8 cellular contexts compared by ENCODE assay signal in the genomic region with DNA sequence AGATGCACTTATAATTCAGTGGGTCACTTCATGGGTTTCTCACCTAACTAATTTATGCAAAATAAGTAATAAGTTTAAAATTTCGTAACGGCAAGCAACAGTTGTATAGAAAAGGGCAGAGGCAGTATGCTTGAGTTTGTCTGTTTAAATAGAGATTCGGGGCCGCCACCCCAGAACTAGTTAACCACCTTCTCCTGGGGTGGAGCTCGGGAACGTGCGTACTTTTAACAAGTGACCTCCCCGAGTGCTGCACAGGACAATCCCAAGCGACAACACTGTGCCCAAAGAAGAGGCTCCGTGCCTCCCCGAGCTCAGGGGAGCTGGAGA. TPM values are rescaled to one million over a fixed set of nuclear protein-coding genes. Genes with fewer than 3 reads are reported as not detected.
DNase-seq lines count a peak whose midpoint lies in the region; TF ChIP-seq lines count a peak whose summit lies in the region.

No MANE protein-coding gene starts in this region.

- TF ChIP-seq EP300 in sigmoid colon (IDR thresholded peaks at IDR 0.05) = no peak

- TF ChIP-seq POLR2A in sigmoid colon (IDR thresholded peaks at IDR 0.05) = no peak

- peak overlapping the region; percentile 82 for H3K4me3 ChIP-seq in SJCRH30
- H3K4me3 ChIP-seq in fibroblast of mammary gland (ENCODE audit: control insufficient read depth, low read depth, low read length) = peak overlapping the region; percentile 56
- H3K4me3 ChIP-seq in sigmoid colon = peak overlapping the region; percentile 73 to 91 (median 84)

- no peaks in the 10 kb centered on the region for H3K27me3 ChIP-seq in SJCRH30
- H3K27me3 ChIP-seq in sigmoid colon = no peaks in the 10 kb centered on the region

- peak; percentile 11 for DNase-seq in GM20000 (ENCODE audit: low spot score)
- DNase-seq in SJCRH30 = no peak
- DNase-seq in fibroblast of mammary gland (ENCODE audit: low read depth) = no peak
- no peak for DNase-seq in sigmoid colon
- no peak for DNase-seq in cerebellar nuclear complex (lab: John Stamatoyannopoulos, UW)
- DNase-seq in pons (ENCODE audit: low spot score) = no peak
- DNase-seq in NCI-H226 = no peak
- no peak for DNase-seq in ecto neural progenitor cell (ENCODE audit: low spot score)

- WGBS in sigmoid colon, 2 donors = 0% methylated on average over 11 of the region's 11 CpGs

- intact Hi-C loops in sigmoid colon (cut with DNase I) = loop anchor here (2.0 kb wide), 1 partner anchor 120 kb away; the partner anchor contains the start of gene TIPARP

- H3K4me1 ChIP-seq in SJCRH30 (peaks cover 9% of the 10 kb centered on the region), sigmoid colon (peaks cover 0 to 46% (median 41%) of the 10 kb centered on the region in 4 donors)

- H3K9me3 ChIP-seq in SJCRH30 (replicated peaks) (no peaks in the 10 kb centered on the region), sigmoid colon (no peaks in the 10 kb centered on the region)

- no peak for TF ChIP-seq CTCF in GM20000 (IDR thresholded peaks at IDR 0.05; ENCODE audit: extremely low read depth, missing control alignments)
- TF ChIP-seq CTCF in fibroblast of mammary gland (conservative IDR thresholded peaks at IDR 0.05; ENCODE audit: control insufficient read depth, insufficient read depth, low read depth, low read length) = no peak
- TF ChIP-seq CTCF in sigmoid colon (IDR thresholded peaks at IDR 0.05) = no peak

- H3K36me3 ChIP-seq in SJCRH30 (peaks cover 18% of the 10 kb centered on the region), sigmoid colon (peaks cover 0 to 21% (median 0%) of the 10 kb centered on the region in 4 donors)

- H3K27ac ChIP-seq in SJCRH30 (peak overlapping the region; percentile 64), sigmoid colon (peak overlapping the region; percentile 83 to 90 (median 88))

RNA-seq across cellular contexts. Expression of gene SSR3, which starts 0.4 kb away (rescaled TPM):
- total RNA-seq in SJCRH30 (2014; rRNA removed; shearing (Covaris generic)) = 149 and 158 TPM in 2 replicates
- total RNA-seq in sigmoid colon = 100 to 1,000 TPM in 1 of 4 donors, 10 to 100 TPM in 3; 78.1 to 113 (median 90.4) TPM
- 100 to 1,000 TPM in 1 of 3 donors, 10 to 100 TPM in 2; 59.2 to 102 (median 61.9) TPM for polyA plus RNA-seq in sigmoid colon
